ENCODE assay signal across 8 cellular contexts in the genomic region with DNA sequence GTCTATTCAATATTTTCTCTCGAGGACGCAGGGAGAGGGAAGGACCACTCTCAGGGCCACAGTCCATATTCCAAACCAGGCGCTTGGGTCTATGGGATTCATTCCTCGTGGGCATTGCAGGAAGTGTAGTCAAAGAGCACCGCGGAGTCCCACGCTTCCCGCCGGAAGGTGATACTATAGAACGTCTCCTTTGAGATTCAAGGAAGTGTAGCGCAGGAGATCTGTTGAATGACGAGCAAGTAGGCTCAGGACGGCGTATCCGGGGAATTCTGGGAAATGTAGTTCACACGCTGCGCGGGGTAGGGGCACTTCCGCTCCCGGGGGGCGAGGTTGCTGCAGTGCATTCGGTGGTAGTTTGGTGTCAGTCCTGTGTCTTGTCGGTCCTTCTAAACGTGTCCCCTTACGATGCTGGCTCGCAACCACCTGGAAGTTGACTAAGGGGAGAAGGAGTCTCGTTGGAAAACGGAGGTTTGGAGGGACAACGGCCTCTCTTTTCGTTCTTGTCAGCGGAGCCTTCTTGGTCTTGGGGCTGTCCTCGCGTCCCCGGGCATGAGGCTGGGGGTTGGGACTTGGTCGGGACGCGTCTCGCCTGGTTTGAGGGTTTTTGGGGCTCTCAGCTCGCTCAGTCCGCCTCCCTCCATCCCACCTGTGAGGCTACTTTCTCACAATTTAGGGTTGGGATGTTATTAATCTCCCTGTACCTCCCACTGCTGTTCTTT. TPM values are rescaled to one million over a fixed set of nuclear protein-coding genes. Genes with fewer than 3 reads are reported as not detected.
A peak's percentile ranks its signal among the peaks of the same experiment; 100 is the strongest.
DNase-seq lines count a peak whose midpoint lies in the region; ATAC-seq, FAIRE-seq and TF ChIP-seq lines count a peak whose summit lies in the region.

TSS of gene ZNF284 (plus strand) at position 336 of the 719 bp plus-strand sequence. CDS start 4,231 bp downstream, outside the sequence.

- H3K4me3 ChIP-seq in brain microvascular endothelial cell (ENCODE audit: low read depth, low read length) (peak within 1 kb of the TSS; percentile 81), iPS-11a (ENCODE audit: low read depth, low read length) (peak within 1 kb of the TSS; percentile 91), gastrocnemius medialis (peak within 1 kb of the TSS; percentile 60 to 83 (median 77)), Karpas-422 (ENCODE audit: low read length) (no peak within 1 kb of the TSS)

- H4K20me1 ChIP-seq in Karpas-422 (ENCODE audit: insufficient read depth, low read depth, low read length): no peaks in the 10 kb centered on the region

- no peak for TF ChIP-seq CTCF in brain microvascular endothelial cell (IDR thresholded peaks at IDR 0.05; ENCODE audit: low read depth, low read length, missing control alignments)
- no peak for TF ChIP-seq CTCF in gastrocnemius medialis (IDR thresholded peaks at IDR 0.05 in 4 of 5, conservative IDR thresholded peaks at IDR 0.05 in 1 of 5)

- H2AFZ ChIP-seq in Karpas-422 (ENCODE audit: low read length): no peak within 1 kb of the TSS

- FAIRE-seq in GM12891 (lab: Jason Lieb, UNC): peak; percentile 95

- intact Hi-C loops in gastrocnemius medialis (cut with DNase I; ENCODE audit: low total_unique reads): loop anchor here (1.0 to 5.0 kb wide), 9 partner anchors 20 to 232 kb away; partner anchors contain the start of genes ZNF155, ZNF223, ZNF224 and ZNF225

- H3K27me3 ChIP-seq in brain microvascular endothelial cell (replicated peaks) (no peaks in the 10 kb centered on the region), gastrocnemius medialis (no peaks in the 10 kb centered on the region), Karpas-422 (ENCODE audit: low read length) (no peaks in the 10 kb centered on the region)

- H3K27ac ChIP-seq in brain microvascular endothelial cell (no peak within 1 kb of the TSS), gastrocnemius medialis (peak within 1 kb of the TSS; percentile 56 to 79 (median 59)), Karpas-422 (ENCODE audit: low read length) (no peak within 1 kb of the TSS)

- peak; percentile 95 for ATAC-seq in HG02798 (IDR thresholded peaks at IDR 0.05; ENCODE audit: poor library complexity, unreplicated experiment)
- ATAC-seq in gastrocnemius medialis: peak; percentile 100

- H3K36me3 ChIP-seq in brain microvascular endothelial cell (replicated peaks): peaks cover 4% of the 10 kb centered on the region
- peaks cover under 1 to 25% of the 10 kb centered on the region in 2 donors for H3K36me3 ChIP-seq in gastrocnemius medialis
- H3K36me3 ChIP-seq in Karpas-422 (ENCODE audit: insufficient read depth, low read length): no peaks in the 10 kb centered on the region

- H3K9me3 ChIP-seq in gastrocnemius medialis: peaks cover 4 to 12% (median 4%) of the 10 kb centered on the region in 3 donors
- H3K9me3 ChIP-seq in Karpas-422 (ENCODE audit: low read length): peaks cover 7% of the 10 kb centered on the region

- H3K4me1 ChIP-seq in gastrocnemius medialis (peaks cover 10 to 13% of the 10 kb centered on the region in 2 donors), Karpas-422 (ENCODE audit: low read length) (no peaks in the 10 kb centered on the region)

- DNase-seq in GM12891 (ENCODE audit: insufficient read length, low spot score) (peak; percentile 61), NCI-H2029 (lab: John Stamatoyannopoulos, UW) (peak; percentile 96), UCSD-AML1 (lab: John Stamatoyannopoulos, UW; ENCODE audit: unreplicated experiment) (peak; percentile 87), brain microvascular endothelial cell (peak; percentile 87), gastrocnemius medialis (peak; percentile 82 to 87), Karpas-422 (no peak)

- H3K4me2 ChIP-seq in Karpas-422 (ENCODE audit: low read depth, low read length, poor library complexity, severe bottlenecking): no peak within 1 kb of the TSS

- TF ChIP-seq POLR2A in GM12891 (IDR thresholded peaks at IDR 0.05; ENCODE audit: low read depth, low read length) (no peak), gastrocnemius medialis (IDR thresholded peaks at IDR 0.05) (peak in 1 of 2 donors; percentile 20)

- no peak within 1 kb of the TSS for H3K9ac ChIP-seq in Karpas-422 (ENCODE audit: low read length)

- in situ Hi-C loops in brain microvascular endothelial cell (cut with HindIII; ENCODE audit: low pct_ligation_motif_present, low sequenced_read_pairs): no loop called here
- in situ Hi-C loops in gastrocnemius medialis (cut with MboI; ENCODE audit: low sequenced_read_pairs in 4 of 4): no loop called here

- H3K9me2 ChIP-seq in Karpas-422 (replicated peaks; ENCODE audit: insufficient read depth, low read length): no peaks in the 10 kb centered on the region

- no peaks in the 10 kb centered on the region for H3K79me2 ChIP-seq in Karpas-422 (ENCODE audit: low read length)

TF ChIP-seq in GM12891, 5 proteins besides CTCF, POLR2A, EP300 and RAD21:
- TF ChIP-seq POLR2AphosphoS5 (IDR thresholded peaks at IDR 0.05; ENCODE audit: low read depth, low read length): no peak
- no peak for TF ChIP-seq PAX5 (IDR thresholded peaks at IDR 0.05; ENCODE audit: insufficient read depth, low read length, severe bottlenecking)
- TF ChIP-seq POU2F2 (IDR thresholded peaks at IDR 0.05; ENCODE audit: low read depth, low read length): no peak
- TF ChIP-seq SPI1 (IDR thresholded peaks at IDR 0.05; ENCODE audit: low read depth, low read length): peak; percentile 82
- TF ChIP-seq TAF1 (IDR thresholded peaks at IDR 0.05; ENCODE audit: low read depth, low read length): no peak
TF ChIP-seq in GM12891: peak in this region for 1.

RNA-seq across cellular contexts. Expression of gene ZNF284, which starts in this region (rescaled TPM):
- 0.56 TPM for polyA plus RNA-seq in GM12891 (2012; ENCODE audit: low read depth, missing spikeins)
- 1 to 10 TPM in 1 of 4 donors, under 1 TPM in 3; 0.38 to 1.3 (median 0.63) TPM for total RNA-seq in gastrocnemius medialis
- total RNA-seq in Karpas-422 (2014; rRNA removed; shearing (Covaris generic); ENCODE audit: low replicate concordance): not detected in 2 replicates

Comparison
In these comparisons a context has a peak if more than half of its experiments do, and no peak if none do; other contexts are left out.
1. H3K27ac ChIP-seq: peak in gastrocnemius medialis (4 of 4); none in brain microvascular endothelial cell (single experiment) and Karpas-422 (single experiment).